Comparison of ENCODE assay signal across 7 cellular contexts in the genomic region with DNA sequence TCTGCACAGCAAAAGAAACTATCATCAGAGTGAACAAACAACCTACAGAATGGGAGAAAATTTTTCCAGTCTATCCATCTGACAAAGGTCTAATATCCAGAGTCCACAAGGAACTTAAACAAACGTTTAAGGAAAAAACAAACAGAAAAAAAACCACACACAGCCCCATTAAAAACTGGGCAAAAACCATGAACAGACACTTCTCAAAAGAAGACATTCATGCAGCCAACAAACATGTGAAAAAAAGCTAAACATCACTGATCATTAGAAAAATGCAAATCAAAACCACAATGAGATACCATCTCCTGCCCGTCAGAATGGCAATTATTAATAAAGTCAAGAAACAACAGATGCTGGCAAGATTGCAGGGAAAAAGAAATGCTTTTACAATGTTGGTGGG. TPM values are rescaled to one million over a fixed set of nuclear protein-coding genes. Genes with fewer than 3 reads are reported as not detected.
"Had no signal": no experiment of that assay in that cellular context is flagged by ENCODE, and none has a peak within 500 bp of the region (broad histone marks: within the 10 kb centered on the region; RNA-seq: fewer than 3 reads in every experiment).

No MANE protein-coding gene starts in this region.

RNA-seq across cellular contexts. Expression of a gene that starts 16.6 kb away (rescaled TPM):
- total RNA-seq: HT1080, LHCN-M2, MCF 10A, NCI-H460, PC-9, RPMI7951, SJCRH30 had no signal

RNA-seq across cellular contexts. Expression of a gene that starts 39.7 kb away (rescaled TPM):
- total RNA-seq: HT1080, LHCN-M2, MCF 10A, NCI-H460, PC-9, RPMI7951, SJCRH30 had no signal
